1 cellular context compared by ENCODE assay signal in the genomic region with DNA sequence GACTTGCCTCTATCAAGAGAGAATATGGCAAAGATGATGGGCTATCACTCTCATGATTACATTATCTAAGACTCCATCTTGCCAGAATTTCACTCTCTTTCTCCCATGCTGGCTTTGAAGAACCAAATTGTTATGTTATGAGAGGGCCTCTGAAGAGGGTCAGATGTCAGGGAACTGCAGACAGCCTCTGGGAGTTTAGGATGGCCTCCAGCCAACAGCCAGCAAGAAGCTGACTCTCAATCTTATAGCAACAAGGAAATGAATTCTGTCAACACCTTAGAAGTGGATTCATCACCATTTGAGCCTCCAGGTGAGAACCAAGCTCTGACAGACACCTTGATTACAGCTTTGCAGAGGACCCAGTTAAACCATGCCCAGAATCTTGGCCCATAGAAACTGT.
TF ChIP-seq lines count a peak whose summit lies in the region.

No MANE protein-coding gene starts in this region.

TF ChIP-seq in H1, 55 proteins besides CTCF, POLR2A, EP300 and RAD21:
- no peak for TF ChIP-seq FOSL1 (IDR thresholded peaks at IDR 0.05; ENCODE audit: insufficient read depth, low read depth, low read length)
